8 cellular contexts compared by ENCODE assay signal in genomic region chr17:82648165-82648668, GRCh38. TPM values are rescaled to one million over a fixed set of nuclear protein-coding genes. Genes with fewer than 3 reads are reported as not detected.
DNase-seq lines count a peak whose midpoint lies in the region; ATAC-seq, FAIRE-seq and TF ChIP-seq lines count a peak whose summit lies in the region.

WDR45B (minus strand) TSS chr17:82648444; CDS start chr17:82648340, 104 bp downstream.

- no peaks in the 10 kb centered on the region for H3K9me3 ChIP-seq in pancreas
- H3K9me3 ChIP-seq in thyroid gland: no peaks in the 10 kb centered on the region

- intact Hi-C loops in Right ventricle myocardium superior (cut with DNase I): no loop called here
- intact Hi-C loops in pancreas (cut with DNase I): no loop called here
- intact Hi-C loops in thyroid gland (cut with DNase I): loop anchor here (5.0 kb wide), 1 partner anchor 69 kb away; the partner anchor contains the start of gene FN3KRP

- H3K4me1 ChIP-seq in pancreas: peaks cover 5 to 21% (median 9%) of the 10 kb centered on the region in 3 donors
- H3K4me1 ChIP-seq in thyroid gland: peaks cover 13 to 14% of the 10 kb centered on the region in 2 donors

- CTCF ChIA-PET in GM10248 (lab: Yijun Ruan, JAX): interaction anchor here (0.7 kb wide), 1 partner anchor 20 kb away, joined by 3 read pairs; no protein-coding TSS in a partner anchor

- H3K27ac ChIP-seq in pancreas (peak within 1 kb of the TSS; percentile 76 to 98 (median 85)), thyroid gland (peak within 1 kb of the TSS; percentile 78 to 99 (median 97))

- peak within 1 kb of the TSS; percentile 98 to 99 (median 98) for H3K4me3 ChIP-seq in pancreas
- H3K4me3 ChIP-seq in thyroid gland (replicated peaks in 1 of 3): peak within 1 kb of the TSS; percentile 46 to 100 (median 98)

- POLR2A ChIA-PET in GM10248 (lab: Yijun Ruan, JAX): no interaction called here

- ATAC-seq in HG02678 (IDR thresholded peaks at IDR 0.05; ENCODE audit: unreplicated experiment) (peak; percentile 91), Right ventricle myocardium superior (ENCODE audit: poor library complexity) (peak; percentile 98), pancreas (peak; percentile 91 to 97 (median 95))

- H3K36me3 ChIP-seq in pancreas (no peaks in the 10 kb centered on the region), thyroid gland (peaks cover 4 to 9% of the 10 kb centered on the region in 2 donors)

- H3K27me3 ChIP-seq in pancreas (no peaks in the 10 kb centered on the region), thyroid gland (no peaks in the 10 kb centered on the region)

- TF ChIP-seq CTCF in GM10248 (IDR thresholded peaks at IDR 0.05; ENCODE audit: control extremely low read depth, extremely low read depth, low read depth, missing control alignments) (no peak), pancreas (IDR thresholded peaks at IDR 0.05) (no peak), thyroid gland (IDR thresholded peaks at IDR 0.05) (no peak)

- TF ChIP-seq POLR2A in thyroid gland (IDR thresholded peaks at IDR 0.05): peak; percentile 77 to 91

- FAIRE-seq in pancreas (lab: Jason Lieb, UNC): no peak

- 0 to 1% methylated on average over 37 to 65 of the region's 67 CpGs for WGBS in pancreas, 2 donors
- WGBS in thyroid gland, 2 donors: 17% methylated on average over 2 of the region's 67 CpGs; no CpG with 5 or more reads in 1 of the 2 donors

- DNase-seq in GM10248 (ENCODE audit: extremely low spot score) (peak; percentile 99), NCI-H1417 (lab: John Stamatoyannopoulos, UW) (peak; percentile 91 to 96 (median 94)), SW 1271 (lab: John Stamatoyannopoulos, UW) (peak; percentile 84 to 90), Right ventricle myocardium superior (peak; percentile 98), pancreas (peak; percentile 92 to 99 (median 96)), thyroid gland (peak; percentile 96)
- peak; percentile 72 for DNase-seq in activated naive CD8-positive, alpha-beta T cell treated with anti-CD3 and anti-CD28 coated beads, Interleukin-2, amount 50 U/mL, for 16 hours (ENCODE audit: low read depth, low spot score)

RNA-seq across cellular contexts. Expression of gene WDR45B, which starts in this region (rescaled TPM):
- total RNA-seq in Right ventricle myocardium superior (34.3 TPM), pancreas (10 to 100 TPM; 28.3 to 55.4 (median 46.1) TPM), thyroid gland (10 to 100 TPM; 79.3 to 95.9 (median 84.2) TPM)
- 10 to 100 TPM; 47.3 to 63.2 TPM for polyA plus RNA-seq in pancreas

Comparison
In these comparisons a context has a peak if more than half of its experiments do, and no peak if none do; other contexts are left out.
1. Peak in every context shown above with its lines: DNase-seq, ATAC-seq, H3K4me3 ChIP-seq and H3K27ac ChIP-seq.